Comparison of ENCODE assay signal across 8 cellular contexts in the genomic region with DNA sequence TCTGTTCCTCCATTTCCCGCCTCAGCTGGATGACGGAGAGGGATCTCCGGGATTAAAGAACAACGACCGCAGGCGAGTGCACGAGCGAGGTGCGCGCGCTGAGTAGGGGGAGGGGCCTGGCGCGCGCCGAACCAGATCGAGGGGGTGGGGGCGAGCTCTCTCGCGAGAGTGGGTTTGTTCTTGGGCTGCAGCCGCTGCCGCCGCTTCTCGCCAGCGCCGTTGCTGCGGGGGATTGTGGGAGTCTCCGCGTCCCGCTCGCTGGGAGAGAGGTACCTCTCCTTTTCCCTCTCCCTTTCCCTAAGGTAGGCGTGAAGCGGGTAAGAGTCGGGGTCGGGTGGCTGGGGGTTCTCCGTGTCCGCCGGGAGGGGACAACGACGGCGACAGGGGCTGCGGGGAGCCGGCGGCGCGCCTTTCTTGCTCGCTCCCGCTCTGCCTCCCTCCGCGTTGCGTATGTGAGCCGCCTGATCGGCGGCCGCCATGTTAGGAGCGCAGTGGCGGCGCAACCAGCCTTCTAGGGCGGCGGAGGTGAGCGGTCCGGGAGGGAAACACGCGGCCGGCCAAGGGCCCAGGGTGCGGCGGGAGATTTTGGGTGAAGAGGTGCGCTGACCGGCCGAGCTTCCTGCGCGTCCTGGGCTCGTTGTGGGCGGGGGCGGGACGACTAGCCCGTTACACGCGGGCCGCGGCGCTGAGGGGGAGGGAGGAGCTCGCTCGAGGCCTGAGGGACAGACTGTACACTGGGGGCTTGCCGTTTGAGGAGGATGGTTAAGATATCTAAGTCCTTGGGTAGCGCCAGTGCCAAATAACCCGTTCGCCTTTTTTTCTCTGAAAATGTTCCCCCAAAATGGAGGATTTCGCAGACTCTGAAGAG. TPM values are rescaled to one million over a fixed set of nuclear protein-coding genes. Genes with fewer than 3 reads are reported as not detected.
DNase-seq lines count a peak whose midpoint lies in the region; ATAC-seq and TF ChIP-seq lines count a peak whose summit lies in the region.

A gene with protein sequence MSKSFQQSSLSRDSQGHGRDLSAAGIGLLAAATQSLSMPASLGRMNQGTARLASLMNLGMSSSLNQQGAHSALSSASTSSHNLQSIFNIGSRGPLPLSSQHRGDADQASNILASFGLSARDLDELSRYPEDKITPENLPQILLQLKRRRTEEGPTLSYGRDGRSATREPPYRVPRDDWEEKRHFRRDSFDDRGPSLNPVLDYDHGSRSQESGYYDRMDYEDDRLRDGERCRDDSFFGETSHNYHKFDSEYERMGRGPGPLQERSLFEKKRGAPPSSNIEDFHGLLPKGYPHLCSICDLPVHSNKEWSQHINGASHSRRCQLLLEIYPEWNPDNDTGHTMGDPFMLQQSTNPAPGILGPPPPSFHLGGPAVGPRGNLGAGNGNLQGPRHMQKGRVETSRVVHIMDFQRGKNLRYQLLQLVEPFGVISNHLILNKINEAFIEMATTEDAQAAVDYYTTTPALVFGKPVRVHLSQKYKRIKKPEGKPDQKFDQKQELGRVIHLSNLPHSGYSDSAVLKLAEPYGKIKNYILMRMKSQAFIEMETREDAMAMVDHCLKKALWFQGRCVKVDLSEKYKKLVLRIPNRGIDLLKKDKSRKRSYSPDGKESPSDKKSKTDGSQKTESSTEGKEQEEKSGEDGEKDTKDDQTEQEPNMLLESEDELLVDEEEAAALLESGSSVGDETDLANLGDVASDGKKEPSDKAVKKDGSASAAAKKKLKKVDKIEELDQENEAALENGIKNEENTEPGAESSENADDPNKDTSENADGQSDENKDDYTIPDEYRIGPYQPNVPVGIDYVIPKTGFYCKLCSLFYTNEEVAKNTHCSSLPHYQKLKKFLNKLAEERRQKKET (plus strand): TSS at position 237 of the 868 bp plus-strand sequence. CDS start 13,676 bp downstream, outside the sequence.

- DNase-seq in Ammon's horn (ENCODE audit: low spot score) (peak; percentile 95), GM19238 (ENCODE audit: insufficient read length, low spot score) (peak; percentile 84), NCI-H526 (lab: John Stamatoyannopoulos, UW) (peak; percentile 98 to 99), colonic mucosa (peak; percentile 96)
- peak; percentile 96 for DNase-seq in activated CD4-positive, alpha-beta T cell treated with anti-CD3 and anti-CD28 coated beads for 48 hours
- DNase-seq in stimulated activated CD4-positive, alpha-beta T cell treated with anti-CD3 and anti-CD28 coated beads, Interleukin-1b, Interleukin-23, amount 100 ng/mL, for 4 hours (ENCODE audit: low read depth in 2 of 2) = peak; percentile 89 to 92

- ATAC-seq in HG03457 (IDR thresholded peaks at IDR 0.05; ENCODE audit: unreplicated experiment) = peak; percentile 62

- no peaks in the 10 kb centered on the region for H3K36me3 ChIP-seq in colonic mucosa

- H3K9ac ChIP-seq in colonic mucosa (ENCODE audit: low read depth in 2 of 2, low read length in 2 of 2) = peak within 1 kb of the TSS; percentile 88 to 98

- H3K4me3 ChIP-seq in colonic mucosa = peak within 1 kb of the TSS; percentile 85

- intact Hi-C loops in colonic mucosa (cut with DNase I) = loop anchor here (10.0 kb wide), 1 partner anchor 101 kb away; a partner anchor contains a TSS

- H3K4me1 ChIP-seq in colonic mucosa = peaks cover 13% of the 10 kb centered on the region

- no peaks in the 10 kb centered on the region for H3K27me3 ChIP-seq in colonic mucosa
- H3K27me3 ChIP-seq in layer of hippocampus (ENCODE audit: control insufficient read depth, insufficient read depth, low read length) = no peaks in the 10 kb centered on the region

- H3K27ac ChIP-seq in colonic mucosa (peak within 1 kb of the TSS; percentile 100), layer of hippocampus (ENCODE audit: low read depth, low read length) (peak within 1 kb of the TSS; percentile 98)

- no peaks in the 10 kb centered on the region for H3K9me3 ChIP-seq in colonic mucosa

- TF ChIP-seq CTCF in colonic mucosa (IDR thresholded peaks at IDR 0.05) = no peak

RNA-seq across cellular contexts. Expression of the gene that starts here (rescaled TPM):
- total RNA-seq in colonic mucosa = 100 to 1,000 TPM; 105 to 128 TPM

Comparison
In these comparisons a context has a peak if more than half of its experiments do, and no peak if none do; other contexts are left out.
1. Peak in every context shown above with its lines: DNase-seq, ATAC-seq, H3K4me3 ChIP-seq and H3K27ac ChIP-seq.